ENCODE assay signal across 8 cellular contexts in the genomic region with DNA sequence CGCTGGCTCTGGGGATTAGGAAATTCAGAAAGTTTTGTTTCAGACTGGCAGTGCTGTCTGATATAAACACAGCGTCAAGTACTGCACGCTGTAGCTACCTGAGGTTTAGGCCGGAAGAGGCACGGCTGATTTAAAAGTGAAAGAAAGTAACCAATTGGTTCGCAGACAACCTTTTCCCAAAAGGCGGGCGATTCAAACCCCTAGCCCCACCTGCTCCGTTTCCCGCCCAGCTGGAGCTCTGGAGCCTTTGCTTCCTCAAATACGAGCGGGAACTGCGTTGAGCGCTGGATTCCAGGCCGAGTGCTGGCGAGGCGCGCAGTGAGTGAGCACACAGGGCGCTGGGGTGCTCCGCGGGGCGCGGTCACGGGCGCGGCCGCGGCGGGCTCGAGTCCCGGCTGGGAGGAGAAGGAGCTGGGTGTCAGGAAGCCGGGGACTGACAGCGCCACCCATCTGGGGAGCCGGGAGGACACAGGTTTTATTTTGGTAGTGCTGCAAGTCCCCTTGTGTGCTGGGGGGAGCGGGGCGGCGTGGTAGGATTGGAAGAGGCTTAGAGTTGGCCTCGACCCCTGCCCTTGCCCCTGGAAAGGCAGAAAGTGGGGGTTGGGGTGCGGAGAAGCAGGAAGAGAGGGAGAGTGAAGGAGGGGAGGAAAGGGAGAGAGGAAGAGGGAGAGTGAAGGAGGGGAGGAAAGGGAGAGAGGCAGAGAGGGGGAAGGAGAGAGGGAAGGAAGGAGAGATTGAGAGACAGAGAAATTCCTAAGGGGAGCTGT. TPM values are rescaled to one million over a fixed set of nuclear protein-coding genes. Genes with fewer than 3 reads are reported as not detected.
A peak's percentile ranks its signal among the peaks of the same experiment; 100 is the strongest.
DNase-seq lines count a peak whose midpoint lies in the region; ATAC-seq and TF ChIP-seq lines count a peak whose summit lies in the region.

No MANE protein-coding gene starts in this region.

- peaks cover 1% of the 10 kb centered on the region for H3K36me3 ChIP-seq in Caco-2 (ENCODE audit: control insufficient read depth, insufficient read depth, low read length)
- peaks cover 37% of the 10 kb centered on the region for H3K36me3 ChIP-seq in OCI-LY1 (ENCODE audit: insufficient read depth, low read length)
- H3K36me3 ChIP-seq in fibroblast of lung (ENCODE audit: control insufficient read depth, insufficient read depth, low read length): no peaks in the 10 kb centered on the region

- H3K9ac ChIP-seq in OCI-LY1 (ENCODE audit: low read length): peak overlapping the region; percentile 94
- peak overlapping the region; percentile 60 for H3K9ac ChIP-seq in fibroblast of lung (ENCODE audit: insufficient read depth, low read length)

- POLR2A ChIA-PET in Caco-2 (lab: Charles Lee): interaction anchor here (0.6 to 1.9 kb wide), 8 partner anchors 10 to 218 kb away, joined by 3 to 15 read pairs (median 4); partner anchors contain the start of genes DTX4 and FAM111B

- H3K27me3 ChIP-seq in Caco-2 (replicated peaks; ENCODE audit: control insufficient read depth, insufficient read depth, low read length) (no peaks in the 10 kb centered on the region), OCI-LY1 (ENCODE audit: insufficient read depth, low read length) (no peaks in the 10 kb centered on the region), fibroblast of lung (ENCODE audit: control insufficient read depth, insufficient read depth, low read length) (no peaks in the 10 kb centered on the region)

- H3K36me3 Mint-ChIP-seq in Caco-2 (ENCODE audit: insufficient read depth, unreplicated experiment) (peaks cover 52% of the 10 kb centered on the region), naive B cell (no peaks in the 10 kb centered on the region)
- peaks cover 0 to 33% of the 10 kb centered on the region in 2 donors for H3K36me3 Mint-ChIP-seq in activated T-cell treated with anti-CD3 and anti-CD28 coated beads, Interleukin-2, amount 50 U/mL, for 72 hours (ENCODE audit: insufficient read depth in 2 of 2)
- H3K36me3 Mint-ChIP-seq in stimulated activated naive B cell treated with anti-CD40 and anti-IgM and Interleukin-4, amounts not matched to agents 10 μg/mL and 1 μg/mL and 100 μg/mL, for 72 hours: peaks cover 7 to 8% of the 10 kb centered on the region in 2 donors

- H3K4me1 Mint-ChIP-seq in Caco-2 (ENCODE audit: low read depth, unreplicated experiment) (peaks cover 47% of the 10 kb centered on the region), naive B cell (peaks cover 70 to 78% (median 73%) of the 10 kb centered on the region in 3 donors)
- H3K4me1 Mint-ChIP-seq in activated T-cell treated with anti-CD3 and anti-CD28 coated beads, Interleukin-2, amount 50 U/mL, for 72 hours (ENCODE audit: low read depth): peaks cover 78% of the 10 kb centered on the region
- H3K4me1 Mint-ChIP-seq in stimulated activated naive B cell treated with anti-CD40 and anti-IgM and Interleukin-4, amounts not matched to agents 10 μg/mL and 1 μg/mL and 100 μg/mL, for 72 hours: peaks cover 46 to 75% of the 10 kb centered on the region in 2 donors

- no peaks in the 10 kb centered on the region for H3K27me3 Mint-ChIP-seq in Caco-2 (ENCODE audit: insufficient read depth, unreplicated experiment)
- no peaks in the 10 kb centered on the region for H3K27me3 Mint-ChIP-seq in activated T-cell treated with anti-CD3 and anti-CD28 coated beads, Interleukin-2, amount 50 U/mL, for 72 hours (ENCODE audit: low read depth)
- H3K27me3 Mint-ChIP-seq in naive B cell: no peaks in the 10 kb centered on the region
- H3K27me3 Mint-ChIP-seq in stimulated activated naive B cell treated with anti-CD40 and anti-IgM and Interleukin-4, amounts not matched to agents 10 μg/mL and 1 μg/mL and 100 μg/mL, for 72 hours: no peaks in the 10 kb centered on the region

- H4K20me1 ChIP-seq in OCI-LY1 (ENCODE audit: insufficient read depth, low read length) (no peaks in the 10 kb centered on the region), fibroblast of lung (ENCODE audit: control insufficient read depth, extremely low read depth, insufficient read depth, low read length) (no peaks in the 10 kb centered on the region)

- peak overlapping the region; percentile 70 for H3K4me2 ChIP-seq in OCI-LY1 (ENCODE audit: low read length)
- H3K4me2 ChIP-seq in fibroblast of lung (ENCODE audit: extremely low read depth, insufficient read depth, low read length): peak overlapping the region; percentile 72

- intact Hi-C loops in Caco-2 (cut with micrococcal nuclease; ENCODE audit: unreplicated experiment): loop anchor here (1.0 to 10.0 kb wide), 3 partner anchors 217 to 472 kb away; no protein-coding TSS in a partner anchor

- H3F3A ChIP-seq in OCI-LY1 (ENCODE audit: insufficient read depth, low read length): no peaks in the 10 kb centered on the region

- no peaks in the 10 kb centered on the region for H3K9me3 Mint-ChIP-seq in Caco-2 (ENCODE audit: unreplicated experiment)
- no peaks in the 10 kb centered on the region for H3K9me3 Mint-ChIP-seq in activated T-cell treated with anti-CD3 and anti-CD28 coated beads, Interleukin-2, amount 50 U/mL, for 72 hours
- no peaks in the 10 kb centered on the region for H3K9me3 Mint-ChIP-seq in naive B cell
- H3K9me3 Mint-ChIP-seq in stimulated activated naive B cell treated with anti-CD40 and anti-IgM and Interleukin-4, amounts not matched to agents 10 μg/mL and 1 μg/mL and 100 μg/mL, for 72 hours: no peaks in the 10 kb centered on the region

- peak overlapping the region; percentile 85 for H3K27ac ChIP-seq in OCI-LY1 (ENCODE audit: low read depth, low read length, poor library complexity, severe bottlenecking)
- H3K27ac ChIP-seq in fibroblast of lung (ENCODE audit: insufficient read depth, low read length): peak overlapping the region; percentile 63

- no peaks in the 10 kb centered on the region for H3K9me2 ChIP-seq in OCI-LY1 (ENCODE audit: low read depth, low read length)

- BruUV-seq in Caco-2 (replicated peaks; lab: Mats Ljungman, UMichigan): no TSS peak

- CTCF ChIA-PET in Caco-2 (lab: Charles Lee): interaction anchor here (0.8 to 2.2 kb wide), 9 partner anchors 9 to 86 kb away, joined by 3 to 21 read pairs (median 4); partner anchors contain the start of gene DTX4

- H3K4me1 ChIP-seq in Caco-2 (peaks cover 21% of the 10 kb centered on the region), OCI-LY1 (ENCODE audit: insufficient read depth, low read length, severe bottlenecking) (peaks cover 61% of the 10 kb centered on the region), fibroblast of lung (ENCODE audit: control insufficient read depth, extremely low read depth, insufficient read depth, low read length) (peaks cover 11% of the 10 kb centered on the region)

- peaks cover 21% of the 10 kb centered on the region for H3K79me2 ChIP-seq in OCI-LY1 (ENCODE audit: insufficient read depth, low read length)
- peaks cover 28% of the 10 kb centered on the region for H3K79me2 ChIP-seq in fibroblast of lung (ENCODE audit: control insufficient read depth, insufficient read depth, low read length)

- H3K27ac Mint-ChIP-seq in Caco-2 (ENCODE audit: unreplicated experiment) (peak overlapping the region; percentile 94), naive B cell (peak overlapping the region; percentile 83 to 99 (median 96))
- peak overlapping the region; percentile 80 for H3K27ac Mint-ChIP-seq in activated T-cell treated with anti-CD3 and anti-CD28 coated beads, Interleukin-2, amount 50 U/mL, for 72 hours
- H3K27ac Mint-ChIP-seq in stimulated activated naive B cell treated with anti-CD40 and anti-IgM and Interleukin-4, amounts not matched to agents 10 μg/mL and 1 μg/mL and 100 μg/mL, for 72 hours: peak overlapping the region; percentile 99

- H2AFZ ChIP-seq in OCI-LY1 (ENCODE audit: low read length) (no peak overlapping the region), fibroblast of lung (ENCODE audit: low read length) (peak overlapping the region; percentile 19)

- peak; percentile 69 to 73 for ATAC-seq in activated T-cell treated with anti-CD3 and anti-CD28 coated beads, Interleukin-2, amount 50 U/mL, for 72 hours (replicated peaks in 1 of 2)
- ATAC-seq in naive B cell (ENCODE audit: low read depth in 2 of 2): peak; percentile 58 to 59
- peak; percentile 62 to 71 for ATAC-seq in stimulated activated naive B cell treated with anti-CD40 and anti-IgM and Interleukin-4, amounts not matched to agents 10 μg/mL and 1 μg/mL and 100 μg/mL, for 72 hours (replicated peaks)

- H3K4me3 Mint-ChIP-seq in Caco-2 (ENCODE audit: unreplicated experiment) (peak overlapping the region; percentile 98), naive B cell (peak overlapping the region; percentile 93 to 99 (median 98))
- peak overlapping the region; percentile 88 to 95 for H3K4me3 Mint-ChIP-seq in activated T-cell treated with anti-CD3 and anti-CD28 coated beads, Interleukin-2, amount 50 U/mL, for 72 hours
- peak overlapping the region; percentile 96 to 97 for H3K4me3 Mint-ChIP-seq in stimulated activated naive B cell treated with anti-CD40 and anti-IgM and Interleukin-4, amounts not matched to agents 10 μg/mL and 1 μg/mL and 100 μg/mL, for 72 hours

- no peaks in the 10 kb centered on the region for H3K9me3 ChIP-seq in Caco-2
- no peaks in the 10 kb centered on the region for H3K9me3 ChIP-seq in OCI-LY1 (ENCODE audit: low read length)
- H3K9me3 ChIP-seq in fibroblast of lung (ENCODE audit: control insufficient read depth, insufficient read depth, low read depth, low read length): no peaks in the 10 kb centered on the region

- TF ChIP-seq CTCF in Caco-2 (IDR thresholded peaks at IDR 0.05; ENCODE audit: insufficient read depth in 1 of 2, low read depth in 1 of 2, low read length in 1 of 2, severe bottlenecking in 1 of 2, unreplicated experiment in 1 of 2) (peak in 1 of 2 experiments; percentile 15), GM20000 (IDR thresholded peaks at IDR 0.05; ENCODE audit: extremely low read depth, missing control alignments) (peak; percentile 46), OCI-LY1 (IDR thresholded peaks at IDR 0.05; ENCODE audit: low read length) (peak; percentile 46; the same call in 1 of the 2 replicates), fibroblast of lung (conservative IDR thresholded peaks at IDR 0.05 in 1 of 2, IDR thresholded peaks at IDR 0.05 in 1 of 2; ENCODE audit: low read depth in 1 of 2, low read length in 2 of 2) (no peak)

- DNase-seq in Caco-2: peak; percentile 92 to 94
- peak; percentile 88 for DNase-seq in GM20000 (ENCODE audit: low spot score)
- DNase-seq in HT-29 (ENCODE audit: low spot score): peak; percentile 97
- peak; percentile 74 for DNase-seq in activated T-cell treated with anti-CD3 and anti-CD28 coated beads, Interleukin-2, amount 50 U/mL, for 72 hours
- DNase-seq in fibroblast of lung (ENCODE audit: low read depth in 2 of 2): peak; percentile 79 to 85
- DNase-seq in naive B cell: peak; percentile 74
- peak; percentile 74 for DNase-seq in stimulated activated naive B cell treated with anti-CD40 and anti-IgM and Interleukin-4, amounts not matched to agents 10 μg/mL and 1 μg/mL and 100 μg/mL, for 72 hours

- peak overlapping the region; percentile 55 for H3K4me3 ChIP-seq in Caco-2 (ENCODE audit: low read depth, low read length)
- H3K4me3 ChIP-seq in OCI-LY1 (ENCODE audit: low read depth, low read length, poor library complexity, severe bottlenecking): peak overlapping the region; percentile 67
- peak overlapping the region; percentile 82 to 96 (median 94) for H3K4me3 ChIP-seq in fibroblast of lung (replicated peaks in 1 of 4; ENCODE audit: control extremely low read depth in 1 of 4, insufficient read depth in 1 of 4, low read depth in 3 of 4, low read length in 4 of 4)

RNA-seq across cellular contexts. Expression of gene FAM111A, which starts 2.1 kb away (rescaled TPM):
- total RNA-seq in Caco-2 (2022) (76.1 and 78.8 TPM in 2 replicates), fibroblast of lung (34.7 and 42.3 TPM in 2 replicates)
- total RNA-seq in HT-29 (2014; rRNA removed; shearing (Covaris generic)): 43.6 and 51.9 TPM in 2 replicates
- total RNA-seq in activated T-cell treated with anti-CD3 and anti-CD28 coated beads, Interleukin-2, amount 50 U/mL, for 72 hours: 100 to 1,000 TPM; 117 to 140 TPM
- polyA plus RNA-seq in fibroblast of lung (27.1 and 44.2 TPM in 2 replicates), naive B cell (ENCODE audit: low read depth in 6 of 6) (10 to 100 TPM; 32.9 to 61.6 (median 44.7) TPM)
- polyA plus RNA-seq in fibroblast of lung (2012): 13.2 and 22.2 TPM in 2 replicates
- 1.3 and 2.8 TPM in 2 replicates for polyA minus RNA-seq in fibroblast of lung (ENCODE audit: low replicate concordance)

RNA-seq across cellular contexts. Expression of gene DTX4, which starts 27.2 kb away (rescaled TPM):
- 85.6 and 96.7 TPM in 2 replicates for total RNA-seq in Caco-2 (2022)
- total RNA-seq in HT-29 (2014; rRNA removed; shearing (Covaris generic)): 20.8 and 22.6 TPM in 2 replicates
- total RNA-seq in activated T-cell treated with anti-CD3 and anti-CD28 coated beads, Interleukin-2, amount 50 U/mL, for 72 hours: under 1 TPM in 1 of 2 donors, not detected in 1; 0.70 TPM
- total RNA-seq in fibroblast of lung: 3.1 and 4.8 TPM in 2 replicates
- 1.2 and 2.1 TPM in 2 replicates for polyA plus RNA-seq in fibroblast of lung
- polyA plus RNA-seq in fibroblast of lung (2012): 3.8 and 6.7 TPM in 2 replicates
- polyA minus RNA-seq in fibroblast of lung (ENCODE audit: low replicate concordance): 8.7 and 28.5 TPM in 2 replicates
- polyA plus RNA-seq in naive B cell (ENCODE audit: low read depth in 6 of 6): 10 to 100 TPM in 5 of 6 donors, 1 to 10 TPM in 1; 7.1 to 21.0 (median 12.9) TPM

RNA-seq across cellular contexts. Expression of gene FAM111B, which starts 37.7 kb away (rescaled TPM):
- total RNA-seq in Caco-2 (2022) (49.3 and 55.8 TPM in 2 replicates), fibroblast of lung (0.26 and 0.33 TPM in 2 replicates)
- total RNA-seq in HT-29 (2014; rRNA removed; shearing (Covaris generic)): 19.5 and 21.0 TPM in 2 replicates
- 1 to 10 TPM; 7.4 to 9.1 TPM for total RNA-seq in activated T-cell treated with anti-CD3 and anti-CD28 coated beads, Interleukin-2, amount 50 U/mL, for 72 hours
- polyA plus RNA-seq in fibroblast of lung (6.2 and 14.8 TPM in 2 replicates), naive B cell (ENCODE audit: low read depth in 6 of 6) (10 to 100 TPM in 5 of 6 donors, 1 to 10 TPM in 1; 9.4 to 69.2 (median 10.4) TPM)
- polyA plus RNA-seq in fibroblast of lung (2012): 4.5 and 11.6 TPM in 2 replicates
- polyA minus RNA-seq in fibroblast of lung (ENCODE audit: low replicate concordance): 0.47 and 3.9 TPM in 2 replicates

RNA-seq across cellular contexts. Expression of gene GLYATL1B, which starts 58.7 kb away (rescaled TPM):
- total RNA-seq in Caco-2 (2022): not detected in 2 replicates
- total RNA-seq in HT-29 (2014; rRNA removed; shearing (Covaris generic)): not detected in 2 replicates
- total RNA-seq in activated T-cell treated with anti-CD3 and anti-CD28 coated beads, Interleukin-2, amount 50 U/mL, for 72 hours: not detected
- not detected in 2 replicates for total RNA-seq in fibroblast of lung
- polyA plus RNA-seq in fibroblast of lung: not detected in 2 replicates
- not detected in 2 replicates for polyA plus RNA-seq in fibroblast of lung (2012)
- not detected in 2 replicates for polyA minus RNA-seq in fibroblast of lung (ENCODE audit: low replicate concordance)
- polyA plus RNA-seq in naive B cell (ENCODE audit: low read depth in 6 of 6): 1 to 10 TPM in 4 of 6 donors, under 1 TPM in 1, not detected in 1; 0.52 to 2.4 (median 1.6) TPM

Comparison
In these comparisons a context has a peak if more than half of its experiments do, and no peak if none do; other contexts are left out.
1. Peak in every context shown above with its lines: DNase-seq, ATAC-seq, H3K4me3 ChIP-seq and H3K27ac ChIP-seq.
2. CTCF ChIP-seq: peak in GM20000 (single experiment) and OCI-LY1 (single experiment); none in fibroblast of lung (0 of 2).